14 cellular contexts compared by ENCODE assay signal in the genomic region with DNA sequence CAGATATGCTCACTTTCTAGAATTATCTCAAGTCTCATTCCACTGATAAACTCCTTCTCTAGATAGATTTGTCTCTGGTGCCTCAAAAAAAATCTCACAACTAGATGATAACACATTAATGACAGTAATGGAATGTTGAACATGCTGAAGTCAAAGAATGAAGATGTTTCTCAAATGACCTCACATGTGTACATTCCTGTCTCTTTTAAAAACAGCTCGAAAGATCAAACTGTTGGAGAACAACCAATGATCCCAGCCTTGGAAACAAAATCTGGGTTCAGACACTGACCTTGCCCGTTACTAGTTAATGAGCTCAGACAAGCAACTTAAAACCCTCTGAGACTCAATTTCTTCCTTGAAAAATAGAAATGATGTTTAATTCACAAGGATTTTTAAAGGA. TPM values are rescaled to one million over a fixed set of nuclear protein-coding genes. Genes with fewer than 3 reads are reported as not detected.
A peak's percentile ranks its signal among the peaks of the same experiment; 100 is the strongest.
DNase-seq lines count a peak whose midpoint lies in the region; ATAC-seq, FAIRE-seq and TF ChIP-seq lines count a peak whose summit lies in the region.
"Had no signal": no experiment of that assay in that cellular context is flagged by ENCODE, and none has a peak within 500 bp of the region (broad histone marks: within the 10 kb centered on the region; RNA-seq: fewer than 3 reads in every experiment).

No MANE protein-coding gene starts in this region.

- no peaks in the 10 kb centered on the region for H3K79me2 ChIP-seq in GM23248 (ENCODE audit: insufficient read depth)

- H3K27ac Mint-ChIP-seq in endodermal cell: no peak overlapping the region
- H3K27ac Mint-ChIP-seq: activated naive CD4-positive, alpha-beta T cell treated with anti-CD3 and anti-CD28 coated beads, Interleukin-2, amount 50 U/mL, for 72 hours had no signal

- H3K4me3 Mint-ChIP-seq in endodermal cell: no peak overlapping the region

- H3K36me3 ChIP-seq in GM23248 (ENCODE audit: low read depth): no peaks in the 10 kb centered on the region
- H3K36me3 ChIP-seq in bronchial epithelial cell (ENCODE audit: control insufficient read depth, insufficient read depth, low read length): no peaks in the 10 kb centered on the region
- H3K36me3 ChIP-seq in skeletal muscle tissue (ENCODE audit: control insufficient read depth in 3 of 3, insufficient read depth in 3 of 3, low read length in 3 of 3): peaks cover 0 to 8% (median 5%) of the 10 kb centered on the region in 3 donors
- H3K36me3 ChIP-seq in endodermal cell (ENCODE audit: control insufficient read depth, insufficient read depth, low read length): no peaks in the 10 kb centered on the region

- peaks cover 17% of the 10 kb centered on the region; the same call in 1 of the 2 replicates for H3F3A ChIP-seq in GM23248 (ENCODE audit: insufficient read depth)

- H3K27ac ChIP-seq in GM23248 (peak overlapping the region; percentile 39), skeletal muscle tissue (ENCODE audit: low read depth, low read length) (peak overlapping the region; percentile 14), endodermal cell (ENCODE audit: low read depth, low read length) (no peak overlapping the region)
- H3K27ac ChIP-seq: SK-N-MC had no signal

- WGBS in GM23248 (ENCODE audit: low coverage in 1 of 2, low lambda C conversion rate in 2 of 2, missing lambda C conversion rate in 2 of 2), 2 experiments: 6 to 7% methylated on average over 2 of the region's 2 CpGs
- WGBS in endodermal cell (ENCODE audit: insufficient coverage in 1 of 2, insufficient read length in 1 of 2), 2 experiments: 80 to 87% methylated on average over 1 to 2 of the region's 2 CpGs

- H3K4me1 ChIP-seq in GM23248 (ENCODE audit: insufficient read depth): peaks cover 21% of the 10 kb centered on the region
- H3K4me1 ChIP-seq in skeletal muscle tissue (ENCODE audit: control insufficient read depth in 3 of 3, insufficient read depth in 3 of 3, low read length in 3 of 3): peaks cover 5 to 14% (median 10%) of the 10 kb centered on the region in 3 donors
- no peaks in the 10 kb centered on the region for H3K4me1 ChIP-seq in endodermal cell (ENCODE audit: control insufficient read depth, insufficient read depth, low read length)

- peak overlapping the region; percentile 17 for H3K4me3 ChIP-seq in GM23248
- no peak overlapping the region for H3K4me3 ChIP-seq in bronchial epithelial cell (ENCODE audit: low read depth, low read length)
- H3K4me3 ChIP-seq in skeletal muscle tissue (ENCODE audit: low read length in 3 of 3): no peak overlapping the region
- no peak overlapping the region for H3K4me3 ChIP-seq in endodermal cell (ENCODE audit: low read length)
- H3K4me3 ChIP-seq: SK-N-MC had no signal

- H3K4me2 ChIP-seq in GM23248 (ENCODE audit: unreplicated experiment): peak overlapping the region; percentile 59

- DNase-seq in GM23248 (peak; percentile 56), bronchial epithelial cell (ENCODE audit: low read depth) (peak; percentile 43), left lobe of liver (ENCODE audit: low spot score) (no peak), endodermal cell (no peak)
- DNase-seq in activated naive CD4-positive, alpha-beta T cell treated with anti-CD3 and anti-CD28 coated beads, Interleukin-2, amount 50 U/mL, for 16 hours: no peak
- DNase-seq: activated CD8-positive, alpha-beta memory T cell treated with anti-CD3 and anti-CD28 coated beads, Interleukin-2, amount 50 U/mL, for 48 hours; Calu3; MV-4-11; NCI-H2171 treated with DMSO at 0.1 percent for 48 hours; retina had no signal

- TF ChIP-seq CTCF in bronchial epithelial cell (IDR thresholded peaks at IDR 0.05; ENCODE audit: insufficient read depth, low read length, severe bottlenecking) (no peak), endodermal cell (conservative IDR thresholded peaks at IDR 0.05) (no peak)

- H3K9ac ChIP-seq in GM23248: peak overlapping the region; percentile 4; the same call in 1 of the 2 replicates
- H3K9ac ChIP-seq in skeletal muscle tissue (ENCODE audit: low read depth in 1 of 3, low read length in 3 of 3): no peak overlapping the region
- H3K9ac ChIP-seq in endodermal cell (ENCODE audit: extremely low read depth, low read length, poor library complexity, severe bottlenecking): no peak overlapping the region

- H3K9me2 ChIP-seq in GM23248 (ENCODE audit: insufficient read depth): no peaks in the 10 kb centered on the region

- H3K9me3 Mint-ChIP-seq in endodermal cell: no peaks in the 10 kb centered on the region
- H3K9me3 Mint-ChIP-seq: activated naive CD4-positive, alpha-beta T cell treated with anti-CD3 and anti-CD28 coated beads, Interleukin-2, amount 50 U/mL, for 72 hours had no signal

- H4K20me1 ChIP-seq in GM23248 (ENCODE audit: insufficient read depth): no peaks in the 10 kb centered on the region

- in situ Hi-C loops in GM23248 (cut with MboI): no loop called here

- H3K27me3 ChIP-seq in GM23248 (replicated peaks; ENCODE audit: insufficient read depth) (no peaks in the 10 kb centered on the region), bronchial epithelial cell (ENCODE audit: control insufficient read depth, insufficient read depth, low read length) (no peaks in the 10 kb centered on the region), skeletal muscle tissue (ENCODE audit: control insufficient read depth in 3 of 3, insufficient read depth in 3 of 3, low read length in 3 of 3) (no peaks in the 10 kb centered on the region), endodermal cell (ENCODE audit: control insufficient read depth, insufficient read depth, low read length, poor library complexity, severe bottlenecking) (no peaks in the 10 kb centered on the region)

- no peaks in the 10 kb centered on the region for H3K4me1 Mint-ChIP-seq in endodermal cell

- H2AFZ ChIP-seq in GM23248: 0 out of 2 replicates have a peak overlapping the region, but pooled peaks have one; percentile 37

- no peak for FAIRE-seq in bronchial epithelial cell (lab: Jason Lieb, UNC)

- H3K27me3 Mint-ChIP-seq in endodermal cell (ENCODE audit: insufficient read depth): no peaks in the 10 kb centered on the region

- no peaks in the 10 kb centered on the region for H3K36me3 Mint-ChIP-seq in endodermal cell (ENCODE audit: low read depth)
- H3K36me3 Mint-ChIP-seq: activated naive CD4-positive, alpha-beta T cell treated with anti-CD3 and anti-CD28 coated beads, Interleukin-2, amount 50 U/mL, for 72 hours had no signal

- ATAC-seq in left lobe of liver (peak; percentile 27), HG03196 (IDR thresholded peaks at IDR 0.05; ENCODE audit: unreplicated experiment) (no peak)
- ATAC-seq: activated naive CD4-positive, alpha-beta T cell treated with anti-CD3 and anti-CD28 coated beads, Interleukin-2, amount 50 U/mL, for 72 hours had no signal

- H3K9me3 ChIP-seq in GM23248 (ENCODE audit: low read depth): no peaks in the 10 kb centered on the region
- H3K9me3 ChIP-seq in skeletal muscle tissue (ENCODE audit: control insufficient read depth in 3 of 3, low read length in 3 of 3): no peaks in the 10 kb centered on the region
- H3K9me3 ChIP-seq in endodermal cell (ENCODE audit: control insufficient read depth, low read length): no peaks in the 10 kb centered on the region

RNA-seq across cellular contexts. Expression of gene KCNJ8, which starts 44.7 kb away (rescaled TPM):
- total RNA-seq in GM23248 (2014; rRNA removed; shearing (Covaris generic)): 17.8 and 19.6 TPM in 2 replicates
- polyA plus RNA-seq in GM23248 (2016; fragmentation: Nextera tagmentation; extraction: Ambion mirVana): 12.7 and 14.7 TPM in 2 replicates
- under 0.01 TPM in 1 of 2 replicates, not detected in the other for total RNA-seq in bronchial epithelial cell
- total RNA-seq in left lobe of liver: 26.0 TPM
- total RNA-seq in skeletal muscle tissue: 32.4 TPM
- total RNA-seq in endodermal cell: 1 to 10 TPM in 1 of 2 donors, under 1 TPM in 1; 0.84 to 2.7 TPM
- polyA plus RNA-seq in endodermal cell (2013, experiment 1 of 2): 1.9 TPM
- polyA plus RNA-seq in endodermal cell (2013, experiment 2 of 2): 1.5 TPM
- total RNA-seq: activated naive CD4-positive, alpha-beta T cell treated with anti-CD3 and anti-CD28 coated beads, Interleukin-2, amount 50 U/mL, for 72 hours; Calu3 had no signal

Comparison
In these comparisons a context has a peak if more than half of its experiments do, and no peak if none do; other contexts are left out.
1. DNase-seq: peak in GM23248 (single experiment) and bronchial epithelial cell (single experiment); none in left lobe of liver (single experiment), activated naive CD4-positive, alpha-beta T cell treated with anti-CD3 and anti-CD28 coated beads, Interleukin-2, amount 50 U/mL, for 16 hours (single experiment) and endodermal cell (single experiment).